ENCODE assay signal across 19 cellular contexts in genomic region chr13:98396071-98396710, GRCh38.
"Had no signal": no experiment of that assay in that cellular context is flagged by ENCODE, and none has a peak within 500 bp of the region (broad histone marks: within the 10 kb centered on the region; RNA-seq: fewer than 3 reads in every experiment).

No MANE protein-coding gene starts in this region.

- H3K4me3 ChIP-seq: coronary artery, hepatocyte, lower lobe of right lung, transverse colon had no signal

- H3K4me3 Mint-ChIP-seq: activated CD4-positive, alpha-beta T cell treated with anti-CD3 and anti-CD28 coated beads, Interleukin-2, amount 10 ng/mL, durations not matched to agents 24 days and 14 days; activated naive CD4-positive, alpha-beta T cell treated with anti-CD3 and anti-CD28 coated beads, Interleukin-2, amount 10 ng/mL, durations not matched to agents 7 days and 5 days; activated naive CD8-positive, alpha-beta T cell treated with anti-CD3 and anti-CD28 coated beads, Interleukin-2, amount 50 U/mL, for 24 hours; activated T-cell treated with anti-CD3 and anti-CD28 coated beads, Interleukin-2, amount 50 U/mL, for 4 hours; central memory CD8-positive, alpha-beta T cell; nephron; T-cell had no signal

- ATAC-seq: activated naive CD8-positive, alpha-beta T cell treated with anti-CD3 and anti-CD28 coated beads, Interleukin-2, amount 50 U/mL, for 24 hours; activated T-cell treated with anti-CD3 and anti-CD28 coated beads, Interleukin-2, amount 50 U/mL, for 4 hours; left cardiac atrium; lower lobe of right lung; stimulated activated naive CD8-positive, alpha-beta T cell treated with anti-CD3 and anti-CD28 coated beads, Interleukin-15, Interleukin-2, amounts not matched to agents 100 U/mL and 50 U/mL, for 24 hours; T-cell had no signal

- H3K4me1 Mint-ChIP-seq: activated CD4-positive, alpha-beta T cell treated with anti-CD3 and anti-CD28 coated beads, Interleukin-2, amount 10 ng/mL, durations not matched to agents 24 days and 14 days; activated naive CD4-positive, alpha-beta T cell treated with anti-CD3 and anti-CD28 coated beads, Interleukin-2, amount 10 ng/mL, durations not matched to agents 7 days and 5 days; activated naive CD8-positive, alpha-beta T cell treated with anti-CD3 and anti-CD28 coated beads, Interleukin-2, amount 50 U/mL, for 24 hours; central memory CD8-positive, alpha-beta T cell; T-cell had no signal

- H3K27ac Mint-ChIP-seq: activated CD4-positive, alpha-beta T cell treated with anti-CD3 and anti-CD28 coated beads, Interleukin-2, amount 10 ng/mL, durations not matched to agents 24 days and 14 days; activated naive CD4-positive, alpha-beta T cell treated with anti-CD3 and anti-CD28 coated beads, Interleukin-2, amount 10 ng/mL, durations not matched to agents 7 days and 5 days; activated naive CD8-positive, alpha-beta T cell treated with anti-CD3 and anti-CD28 coated beads, Interleukin-2, amount 50 U/mL, for 24 hours; T-cell had no signal

- H3K27ac ChIP-seq: coronary artery, hepatocyte, lower lobe of right lung, transverse colon had no signal

- H3K27me3 ChIP-seq: hepatocyte, transverse colon had no signal

- H3K36me3 Mint-ChIP-seq: activated naive CD4-positive, alpha-beta T cell treated with anti-CD3 and anti-CD28 coated beads, Interleukin-2, amount 10 ng/mL, durations not matched to agents 7 days and 5 days; T-cell had no signal

- H3K4me2 ChIP-seq: hepatocyte had no signal

- H3K79me2 ChIP-seq: hepatocyte had no signal

- DNase-seq: activated CD4-positive, alpha-beta T cell treated with anti-CD3 and anti-CD28 coated beads, Interleukin-2, amount 10 ng/mL, durations not matched to agents 24 days and 14 days; activated CD8-positive, alpha-beta memory T cell treated with anti-CD3 and anti-CD28 coated beads, Interleukin-2, amount 50 U/mL, for 4 hours; activated naive CD4-positive, alpha-beta T cell treated with anti-CD3 and anti-CD28 coated beads, Interleukin-2, amount 10 ng/mL, durations not matched to agents 7 days and 5 days; activated naive CD8-positive, alpha-beta T cell treated with anti-CD3 and anti-CD28 coated beads, Interleukin-2, amount 50 U/mL, for 24 hours; activated T-cell treated with anti-CD3 and anti-CD28 coated beads, Interleukin-2, amount 50 U/mL, for 4 hours; anterior cingulate cortex; left cardiac atrium; lower lobe of right lung; occipital lobe; stimulated activated CD4-positive, alpha-beta T cell treated with anti-CD3 and anti-CD28 coated beads, Interleukin-2, amount 100 ng/mL, for 24 hours; stimulated activated naive CD8-positive, alpha-beta T cell treated with anti-CD3 and anti-CD28 coated beads, Interleukin-15, Interleukin-2, amounts not matched to agents 100 U/mL and 50 U/mL, for 24 hours; substantia nigra; T-cell; T-helper 9 cell; transverse colon had no signal

- H2AFZ ChIP-seq: hepatocyte had no signal

- H3K4me1 ChIP-seq: lower lobe of right lung, transverse colon had no signal

- H3K9me3 Mint-ChIP-seq: activated CD4-positive, alpha-beta T cell treated with anti-CD3 and anti-CD28 coated beads, Interleukin-2, amount 10 ng/mL, durations not matched to agents 24 days and 14 days; activated naive CD4-positive, alpha-beta T cell treated with anti-CD3 and anti-CD28 coated beads, Interleukin-2, amount 10 ng/mL, durations not matched to agents 7 days and 5 days; activated naive CD8-positive, alpha-beta T cell treated with anti-CD3 and anti-CD28 coated beads, Interleukin-2, amount 50 U/mL, for 24 hours; activated T-cell treated with anti-CD3 and anti-CD28 coated beads, Interleukin-2, amount 50 U/mL, for 4 hours; central memory CD8-positive, alpha-beta T cell; nephron; T-cell had no signal

- H3K36me3 ChIP-seq: transverse colon had no signal

- H3K9me3 ChIP-seq: lower lobe of right lung, transverse colon had no signal
